ENCODE assay signal across 14 cellular contexts in the genomic region with DNA sequence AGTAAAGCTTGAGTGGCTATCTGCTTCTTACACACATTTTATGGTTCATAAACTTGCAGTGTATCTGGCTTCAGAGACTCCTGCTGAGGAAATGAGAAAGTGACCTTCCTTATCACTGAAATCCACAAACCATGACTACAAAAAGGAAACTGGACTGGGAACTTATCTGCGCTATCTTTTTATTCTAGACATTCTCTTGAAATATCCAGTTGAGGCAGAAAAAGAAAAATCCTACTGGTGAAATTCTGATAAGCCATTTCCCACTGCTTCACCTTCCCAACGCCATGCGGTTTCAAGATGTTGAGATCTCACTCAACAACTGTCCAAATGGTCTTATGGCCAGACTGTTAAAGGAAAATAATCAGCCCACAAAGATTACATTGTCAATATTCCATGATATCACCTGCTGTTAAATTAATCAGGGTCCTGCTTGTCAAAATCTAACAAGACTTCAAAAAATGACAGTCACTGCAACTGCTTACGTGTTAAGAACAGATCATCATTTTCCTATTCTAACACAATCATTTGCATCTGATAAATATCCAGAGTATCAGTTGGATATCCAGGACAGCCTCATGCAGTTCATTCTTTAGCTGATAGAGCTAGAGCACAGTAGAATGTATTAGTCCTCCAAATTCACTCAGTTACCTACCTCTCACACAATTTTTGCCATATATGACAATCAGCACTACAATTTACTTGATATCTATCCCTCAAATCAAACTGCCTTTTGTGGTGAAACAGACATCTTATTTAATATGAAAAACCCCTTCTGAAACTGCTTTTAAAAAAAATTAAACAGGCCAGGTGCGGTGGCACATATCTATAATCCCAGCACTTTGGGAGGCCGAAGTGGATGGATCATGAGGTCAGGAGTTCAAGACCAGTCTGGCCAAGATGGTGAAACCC.
"Had no signal": no experiment of that assay in that cellular context is flagged by ENCODE, and none has a peak within 500 bp of the region (broad histone marks: within the 10 kb centered on the region; RNA-seq: fewer than 3 reads in every experiment).

No MANE protein-coding gene starts in this region.

- ATAC-seq: esophagus mucosa, left colon, natural killer cell had no signal

- H3K27ac Mint-ChIP-seq: activated B cell treated with CpG ODN at 0.5 μM for 24 hours; activated CD4-positive, alpha-beta T cell treated with anti-CD3 and anti-CD28 coated beads, Interleukin-2, amount 10 ng/mL, durations not matched to agents 7 days and 5 days; activated naive CD4-positive, alpha-beta T cell treated with anti-CD3 and anti-CD28 coated beads, Interleukin-2, amount 10 ng/mL, durations not matched to agents 7 days and 5 days; activated T-helper 2 cell treated with anti-CD3 and anti-CD28 coated beads, Interferon-gamma antibody, Interleukin-2, Interleukin-4, amounts not matched to agents 10 μg/mL and 5 μg/mL and 100 μg/mL, durations not matched to agents 14 hours and 24 hours and 36 hours; natural killer cell; stimulated activated naive CD8-positive, alpha-beta T cell treated with anti-CD3 and anti-CD28 coated beads, Interleukin-15, Interleukin-2, amounts not matched to agents 100 ng/mL and 50 ng/mL, for 24 hours had no signal

- H3K27me3 Mint-ChIP-seq: activated B cell treated with CpG ODN at 0.5 μM for 24 hours; activated CD4-positive, alpha-beta T cell treated with anti-CD3 and anti-CD28 coated beads, Interleukin-2, amount 10 ng/mL, durations not matched to agents 7 days and 5 days; activated naive CD4-positive, alpha-beta T cell treated with anti-CD3 and anti-CD28 coated beads, Interleukin-2, amount 10 ng/mL, durations not matched to agents 7 days and 5 days; stimulated activated naive CD8-positive, alpha-beta T cell treated with anti-CD3 and anti-CD28 coated beads, Interleukin-15, Interleukin-2, amounts not matched to agents 100 ng/mL and 50 ng/mL, for 24 hours had no signal

- H3K9me3 Mint-ChIP-seq: activated B cell treated with CpG ODN at 0.5 μM for 24 hours had no signal

- H3K4me3 Mint-ChIP-seq: activated B cell treated with CpG ODN at 0.5 μM for 24 hours; activated CD4-positive, alpha-beta T cell treated with anti-CD3 and anti-CD28 coated beads, Interleukin-2, amount 10 ng/mL, durations not matched to agents 7 days and 5 days; activated naive CD4-positive, alpha-beta T cell treated with anti-CD3 and anti-CD28 coated beads, Interleukin-2, amount 10 ng/mL, durations not matched to agents 7 days and 5 days; natural killer cell; stimulated activated naive CD8-positive, alpha-beta T cell treated with anti-CD3 and anti-CD28 coated beads, Interleukin-15, Interleukin-2, amounts not matched to agents 100 ng/mL and 50 ng/mL, for 24 hours had no signal

- H3K9me3 ChIP-seq: adrenal gland, thoracic aorta had no signal

- DNase-seq: activated B cell treated with CpG ODN at 0.5 μM for 24 hours; activated CD4-positive, alpha-beta T cell treated with anti-CD3 and anti-CD28 coated beads, Interleukin-2, amount 10 ng/mL, durations not matched to agents 7 days and 5 days; activated naive CD4-positive, alpha-beta T cell treated with anti-CD3 and anti-CD28 coated beads, Interleukin-2, amount 10 ng/mL, durations not matched to agents 7 days and 5 days; adrenal gland; cerebellar nuclear complex; dermis blood vessel endothelial cell; left colon; natural killer cell; stimulated activated CD4-positive, alpha-beta T cell treated with anti-CD3 and anti-CD28 coated beads, Interleukin-4, amount 100 ng/mL, for 24 hours; T-helper 9 cell had no signal

- H3K27ac ChIP-seq: adrenal gland, thoracic aorta had no signal

- H3K4me1 Mint-ChIP-seq: activated B cell treated with CpG ODN at 0.5 μM for 24 hours; activated CD4-positive, alpha-beta T cell treated with anti-CD3 and anti-CD28 coated beads, Interleukin-2, amount 10 ng/mL, durations not matched to agents 7 days and 5 days; activated naive CD4-positive, alpha-beta T cell treated with anti-CD3 and anti-CD28 coated beads, Interleukin-2, amount 10 ng/mL, durations not matched to agents 7 days and 5 days; natural killer cell had no signal

- H3K36me3 ChIP-seq: adrenal gland, thoracic aorta had no signal

- H3K27me3 ChIP-seq: adrenal gland had no signal

- H3K36me3 Mint-ChIP-seq: activated naive CD4-positive, alpha-beta T cell treated with anti-CD3 and anti-CD28 coated beads, Interleukin-2, amount 10 ng/mL, durations not matched to agents 7 days and 5 days; natural killer cell had no signal

- H3K4me3 ChIP-seq: adrenal gland, thoracic aorta had no signal
